In genomic region chr1:109906160-109906838, GRCh38 we compare ENCODE assay signal across 8 cellular contexts. TPM values are rescaled to one million over a fixed set of nuclear protein-coding genes. Genes with fewer than 3 reads are reported as not detected.
DNase-seq lines count a peak whose midpoint lies in the region; ATAC-seq, FAIRE-seq and TF ChIP-seq lines count a peak whose summit lies in the region.
"Had no signal": no experiment of that assay in that cellular context is flagged by ENCODE, and none has a peak within 500 bp of the region (broad histone marks: within the 10 kb centered on the region; RNA-seq: fewer than 3 reads in every experiment).

No MANE protein-coding gene starts in this region.

- H3K27ac Mint-ChIP-seq in naive thymus-derived CD8-positive, alpha-beta T cell = peak overlapping the region; percentile 90 to 98 (median 96)
- H3K27ac Mint-ChIP-seq in progenitor cell of endocrine pancreas = no peak overlapping the region

- H3K36me3 Mint-ChIP-seq in naive thymus-derived CD8-positive, alpha-beta T cell = no peaks in the 10 kb centered on the region
- H3K36me3 Mint-ChIP-seq in progenitor cell of endocrine pancreas (ENCODE audit: insufficient read depth) = no peaks in the 10 kb centered on the region

- peak; percentile 91 for ATAC-seq in GM19452 (IDR thresholded peaks at IDR 0.05; ENCODE audit: unreplicated experiment)
- peak; percentile 85 for ATAC-seq in HG03342 (IDR thresholded peaks at IDR 0.05; ENCODE audit: unreplicated experiment)
- peak; percentile 90 to 97 for ATAC-seq in naive thymus-derived CD8-positive, alpha-beta T cell

- peak; percentile 62 to 70 for DNase-seq in activated CD4-positive, alpha-beta T cell treated with anti-CD3 and anti-CD28 coated beads for 4 hours
- DNase-seq in naive thymus-derived CD8-positive, alpha-beta T cell = peak in 9 of 10 donors; percentile 12 to 80 (median 50)
- no peak for DNase-seq in progenitor cell of endocrine pancreas (ENCODE audit: low spot score, unreplicated experiment)
- DNase-seq in NCI-H345 (lab: John Stamatoyannopoulos, UW) = no peak
- no peak for DNase-seq in urothelium cell line (ENCODE audit: low spot score)

- peaks cover 0 to 8% (median 0%) of the 10 kb centered on the region in 5 donors for H3K27me3 Mint-ChIP-seq in naive thymus-derived CD8-positive, alpha-beta T cell
- peaks cover 66% of the 10 kb centered on the region for H3K27me3 Mint-ChIP-seq in progenitor cell of endocrine pancreas

- H3K9me3 Mint-ChIP-seq in naive thymus-derived CD8-positive, alpha-beta T cell = no peaks in the 10 kb centered on the region
- no peaks in the 10 kb centered on the region for H3K9me3 Mint-ChIP-seq in progenitor cell of endocrine pancreas (ENCODE audit: low read depth)

- H3K4me1 Mint-ChIP-seq in naive thymus-derived CD8-positive, alpha-beta T cell = peaks cover 26 to 46% (median 37%) of the 10 kb centered on the region in 4 donors
- peaks cover 9% of the 10 kb centered on the region for H3K4me1 Mint-ChIP-seq in progenitor cell of endocrine pancreas (ENCODE audit: low read depth)

- no peak for FAIRE-seq in urothelium cell line (lab: Jason Lieb, UNC)
- FAIRE-seq: islet of Langerhans had no signal

- POLR2A ChIA-PET in naive thymus-derived CD8-positive, alpha-beta T cell (lab: Charles Lee) = interaction anchor here (0.7 to 1.9 kb wide), 4 partner anchors 10 to 116 kb away, joined by 3 to 6 read pairs (median 4); partner anchors contain the start of gene AHCYL1

- no peak for TF ChIP-seq CTCF in progenitor cell of endocrine pancreas (IDR thresholded peaks at IDR 0.05; ENCODE audit: unreplicated experiment)

- H3K4me3 Mint-ChIP-seq in naive thymus-derived CD8-positive, alpha-beta T cell = peak overlapping the region; percentile 46 to 86 (median 79)
- H3K4me3 Mint-ChIP-seq in progenitor cell of endocrine pancreas (ENCODE audit: low read depth) = no peak overlapping the region

RNA-seq across cellular contexts. Expression of gene CSF1, which starts 4.3 kb away (rescaled TPM):
- total RNA-seq in naive thymus-derived CD8-positive, alpha-beta T cell = under 1 TPM; 0.27 to 0.44 TPM
- polyA plus RNA-seq in naive thymus-derived CD8-positive, alpha-beta T cell = 1 to 10 TPM in 2 of 3 donors, under 1 TPM in 1; 0.68 to 1.6 (median 1.1) TPM
- total RNA-seq in progenitor cell of endocrine pancreas = 0.89 and 2.9 TPM in 2 replicates

Comparison
In these comparisons a context has a peak if more than half of its experiments do, and no peak if none do; other contexts are left out.
1. DNase-seq: peak in activated CD4-positive, alpha-beta T cell treated with anti-CD3 and anti-CD28 coated beads for 4 hours (2 of 2) and naive thymus-derived CD8-positive, alpha-beta T cell (9 of 10); none in progenitor cell of endocrine pancreas (single experiment), NCI-H345 (single experiment) and urothelium cell line (single experiment).
2. Peak in every context shown above with its lines, with median percentiles within 50 percentile points of each other: ATAC-seq.